In genomic region chr1:44730741-44731512, GRCh38 we compare ENCODE assay signal across 1 cellular context.
A peak's percentile ranks its signal among the peaks of the same experiment; 100 is the strongest.
TF ChIP-seq lines count a peak whose summit lies in the region.

TSS of gene RNU5D-1 (minus strand) at chr1:44731170.

TF ChIP-seq in HepG2, 621 proteins besides CTCF, POLR2A, EP300 and RAD21 (continued from another document and continues in another):
- TF ChIP-seq ZNF30 (CRISPR knock-in tag; IDR thresholded peaks at IDR 0.05) = no peak
- no peak for TF ChIP-seq JARID2 (CRISPR knock-in tag; IDR thresholded peaks at IDR 0.05; ENCODE audit: insufficient replicate concordance)
- TF ChIP-seq USF2 (IDR thresholded peaks at IDR 0.05; ENCODE audit: low read depth, low read length) = no peak
- TF ChIP-seq USF2 (CRISPR knock-in tag; IDR thresholded peaks at IDR 0.05; ENCODE audit: borderline replicate concordance) = peak; percentile 39; the same call in 1 of the 2 replicates
- TF ChIP-seq DNMT3B (CRISPR knock-in tag; conservative IDR thresholded peaks at IDR 0.05) = no peak
- no peak for TF ChIP-seq HOXD1 (CRISPR knock-in tag; IDR thresholded peaks at IDR 0.05)
- no peak for TF ChIP-seq ZNF713 (CRISPR knock-in tag; IDR thresholded peaks at IDR 0.05)
- no peak for TF ChIP-seq FOXA3 (CRISPR knock-in tag; IDR thresholded peaks at IDR 0.05)
- peak; percentile 98 for TF ChIP-seq GATA4 (IDR thresholded peaks at IDR 0.05; ENCODE audit: borderline replicate concordance, low read depth)
- peak; percentile 46; the same call in 1 of the 2 replicates for TF ChIP-seq CREB1 (IDR thresholded peaks at IDR 0.05)
- TF ChIP-seq CREB1 (CRISPR knock-in tag; IDR thresholded peaks at IDR 0.05) = peak; percentile 90
- 0 out of 2 replicates have a peak, but pooled peaks have one; percentile 36 for TF ChIP-seq GLI4 (CRISPR knock-in tag; IDR thresholded peaks at IDR 0.05; ENCODE audit: borderline replicate concordance)
- TF ChIP-seq PAX8 (CRISPR knock-in tag; IDR thresholded peaks at IDR 0.05; ENCODE audit: borderline replicate concordance) = no peak
- peak; percentile 47 for TF ChIP-seq ZNF781 (CRISPR knock-in tag; IDR thresholded peaks at IDR 0.05; ENCODE audit: borderline replicate concordance, not compliant biosample characterization)
- peak; percentile 62 for TF ChIP-seq SUZ12 (IDR thresholded peaks at IDR 0.05; ENCODE audit: low read depth, low read length)
- TF ChIP-seq CC2D1A (CRISPR knock-in tag; IDR thresholded peaks at IDR 0.05) = peak; percentile 63; the same call in 1 of the 2 replicates
- TF ChIP-seq ZNF136 (CRISPR knock-in tag; IDR thresholded peaks at IDR 0.05; ENCODE audit: low read depth) = 0 out of 2 replicates have a peak, but pooled peaks have one; percentile 61
- TF ChIP-seq ZKSCAN5 (CRISPR knock-in tag; IDR thresholded peaks at IDR 0.05) = no peak
- TF ChIP-seq HNRNPL (IDR thresholded peaks at IDR 0.05; ENCODE audit: low read depth, low read length) = no peak
- TF ChIP-seq MEIS2 (CRISPR knock-in tag; IDR thresholded peaks at IDR 0.05) = no peak; the same call in 1 of the 2 replicates
- TF ChIP-seq ZNF558 (CRISPR knock-in tag; IDR thresholded peaks at IDR 0.05; ENCODE audit: borderline replicate concordance) = 0 out of 2 replicates have a peak, but pooled peaks have one; percentile 48
- peak; percentile 59; the same call in 1 of the 2 replicates for TF ChIP-seq MYPOP (CRISPR knock-in tag; IDR thresholded peaks at IDR 0.05)
- no peak for TF ChIP-seq SSRP1 (CRISPR knock-in tag; IDR thresholded peaks at IDR 0.05)
- 0 out of 2 replicates have a peak, but pooled peaks have one; percentile 4 for TF ChIP-seq TCF7 (IDR thresholded peaks at IDR 0.05; ENCODE audit: low read depth)
- no peak for TF ChIP-seq FOXA1 (IDR thresholded peaks at IDR 0.05)
- no peak for TF ChIP-seq FOXA1 (CRISPR knock-in tag; IDR thresholded peaks at IDR 0.05)
- TF ChIP-seq ZNF646 (CRISPR knock-in tag; IDR thresholded peaks at IDR 0.05) = peak; percentile 57; the same call in 1 of the 2 replicates
- no peak for TF ChIP-seq KLF13 (CRISPR knock-in tag; IDR thresholded peaks at IDR 0.05)
- no peak for TF ChIP-seq ZBTB37 (CRISPR knock-in tag; IDR thresholded peaks at IDR 0.05)
- peak; percentile 79 for TF ChIP-seq NFIC (IDR thresholded peaks at IDR 0.05; ENCODE audit: low read length)
- TF ChIP-seq FOXC1 (CRISPR knock-in tag; IDR thresholded peaks at IDR 0.05; ENCODE audit: borderline replicate concordance) = peak; percentile 32; the same call in 1 of the 2 replicates
- no peak for TF ChIP-seq WIZ (CRISPR knock-in tag; IDR thresholded peaks at IDR 0.05)
- TF ChIP-seq CBFB (CRISPR knock-in tag; IDR thresholded peaks at IDR 0.05) = peak; percentile 25; the same call in 1 of the 2 replicates
- 0 out of 2 replicates have a peak, but pooled peaks have one; percentile 32 for TF ChIP-seq HOMEZ (CRISPR knock-in tag; IDR thresholded peaks at IDR 0.05; ENCODE audit: low read depth)
- TF ChIP-seq HMGXB4 (CRISPR knock-in tag; IDR thresholded peaks at IDR 0.05; ENCODE audit: borderline replicate concordance in 1 of 2, low read depth in 1 of 2) = peak in 1 of 2 experiments; percentile 71; a peak in 3 of 4 replicates
- no peak for TF ChIP-seq KDM4B (CRISPR knock-in tag; IDR thresholded peaks at IDR 0.05)
- TF ChIP-seq ZBED4 (CRISPR knock-in tag; IDR thresholded peaks at IDR 0.05; ENCODE audit: borderline replicate concordance) = 0 out of 2 replicates have a peak, but pooled peaks have one; percentile 38
- no peak for TF ChIP-seq PITX1 (CRISPR knock-in tag; IDR thresholded peaks at IDR 0.05)
- TF ChIP-seq U2AF1 (optimal IDR thresholded peaks at IDR 0.05; ENCODE audit: low read depth, low read length) = no peak
- TF ChIP-seq ZNF770 (CRISPR knock-in tag; IDR thresholded peaks at IDR 0.05) = no peak
- TF ChIP-seq PPARG (CRISPR knock-in tag; conservative IDR thresholded peaks at IDR 0.05) = peak; percentile 75
- no peak; the same call in 1 of the 2 replicates for TF ChIP-seq ZNF552 (CRISPR knock-in tag; IDR thresholded peaks at IDR 0.05; ENCODE audit: borderline replicate concordance)
